25 cellular contexts compared by ENCODE assay signal in genomic region chr3:22318325-22318724, GRCh38.
DNase-seq lines count a peak whose midpoint lies in the region; ATAC-seq, FAIRE-seq and TF ChIP-seq lines count a peak whose summit lies in the region.
"Had no signal": no experiment of that assay in that cellular context is flagged by ENCODE, and none has a peak within 500 bp of the region (broad histone marks: within the 10 kb centered on the region; RNA-seq: fewer than 3 reads in every experiment).

No MANE protein-coding gene starts in this region.

- H4K20me1 ChIP-seq in SK-N-SH (ENCODE audit: insufficient read depth) (no peaks in the 10 kb centered on the region), astrocyte (ENCODE audit: insufficient read depth, low read length) (no peaks in the 10 kb centered on the region)
- H4K20me1 ChIP-seq: BLaER1 had no signal

- no peak for TF ChIP-seq RAD21 in SK-N-SH (IDR thresholded peaks at IDR 0.05; ENCODE audit: low read length)

- H3K9me2 ChIP-seq in SK-N-SH, result no peaks in the 10 kb centered on the region; the same call in 1 of the 2 replicates

- H3K36me3 ChIP-seq in SK-N-SH (replicated peaks in 1 of 2; ENCODE audit: control insufficient read depth in 1 of 2, insufficient read depth in 2 of 2, low read length in 1 of 2) (no peaks in the 10 kb centered on the region), astrocyte (ENCODE audit: insufficient read depth, low read length) (no peaks in the 10 kb centered on the region)
- H3K36me3 ChIP-seq: BLaER1, HAP-1 had no signal

- POLR2A ChIA-PET in SK-N-SH (lab: Yijun Ruan, JAX), result no interaction called here

- DNase-seq in SK-N-SH (no peak), astrocyte (ENCODE audit: low read depth) (peak; percentile 2), choroid plexus epithelial cell (ENCODE audit: low read depth) (peak; percentile 64), fibroblast of the aortic adventitia (ENCODE audit: low read depth) (peak; percentile 29), NCI-H2107 (lab: John Stamatoyannopoulos, UW) (no peak), chondrocyte (ENCODE audit: low spot score) (no peak), NCI-H1092 (lab: John Stamatoyannopoulos, UW) (no peak)
- DNase-seq: Caco-2; CD4-positive, CD25-positive, alpha-beta regulatory T cell; CD8-positive, alpha-beta T cell; DMS 273 treated with DMSO at 0.1 percent for 48 hours; DMS79; EL; GDM1; GOT3; HFFc6 had no signal

- peaks cover 2% of the 10 kb centered on the region for H3K27me3 Mint-ChIP-seq in astrocyte (ENCODE audit: low read depth, unreplicated experiment)
- no peaks in the 10 kb centered on the region for H3K27me3 Mint-ChIP-seq in chondrocyte (ENCODE audit: low read depth)
- H3K27me3 Mint-ChIP-seq: B cell; CD4-positive, CD25-positive, alpha-beta regulatory T cell had no signal

- peaks cover 6% of the 10 kb centered on the region for H3K4me1 Mint-ChIP-seq in astrocyte (ENCODE audit: low read depth, unreplicated experiment)
- H3K4me1 Mint-ChIP-seq in chondrocyte (ENCODE audit: low read depth), result no peaks in the 10 kb centered on the region
- H3K4me1 Mint-ChIP-seq: B cell; CD4-positive, CD25-positive, alpha-beta regulatory T cell had no signal

- H3K9me3 Mint-ChIP-seq in astrocyte (ENCODE audit: unreplicated experiment), result no peaks in the 10 kb centered on the region
- no peaks in the 10 kb centered on the region for H3K9me3 Mint-ChIP-seq in chondrocyte (ENCODE audit: low read depth)
- H3K9me3 Mint-ChIP-seq: CD8-positive, alpha-beta T cell had no signal

- peak in 1 of 2 experiments; percentile 18; a peak in 1 of 4 replicates for TF ChIP-seq EP300 in SK-N-SH (IDR thresholded peaks at IDR 0.05; ENCODE audit: borderline replicate concordance in 1 of 2, low read depth in 1 of 2, low read length in 1 of 2)

- H3K4me1 ChIP-seq in SK-N-SH (ENCODE audit: control insufficient read depth in 1 of 2, insufficient read depth in 2 of 2, low read depth in 1 of 2, low read length in 1 of 2) (no peaks in the 10 kb centered on the region; a peak in 1 of 4 replicates), astrocyte (ENCODE audit: insufficient read depth, low read length) (no peaks in the 10 kb centered on the region)
- H3K4me1 ChIP-seq: BLaER1, Caco-2, HAP-1 had no signal

- H3F3A ChIP-seq in SK-N-SH (replicated peaks; ENCODE audit: insufficient read depth), result no peaks in the 10 kb centered on the region

- H3K36me3 Mint-ChIP-seq in astrocyte (ENCODE audit: low read depth, unreplicated experiment) (no peaks in the 10 kb centered on the region), chondrocyte (ENCODE audit: low read depth) (no peaks in the 10 kb centered on the region)
- H3K36me3 Mint-ChIP-seq: CD4-positive, CD25-positive, alpha-beta regulatory T cell; CD8-positive, alpha-beta T cell had no signal

- H3K9me3 ChIP-seq in SK-N-SH (no peaks in the 10 kb centered on the region), astrocyte (ENCODE audit: insufficient read depth, low read depth, low read length) (no peaks in the 10 kb centered on the region)
- H3K9me3 ChIP-seq: BLaER1, Caco-2, HAP-1 had no signal

- CTCF ChIA-PET in SK-N-SH (lab: Yijun Ruan, JAX), result no interaction called here

- H3K79me2 ChIP-seq in SK-N-SH (ENCODE audit: insufficient read depth) (no peaks in the 10 kb centered on the region), astrocyte (ENCODE audit: insufficient read depth, low read length) (no peaks in the 10 kb centered on the region)

- H3K27ac ChIP-seq in SK-N-SH (ENCODE audit: low read depth in 2 of 2, low read length in 1 of 2) (no peak overlapping the region), astrocyte (ENCODE audit: low read depth, low read length) (no peak overlapping the region)
- H3K27ac ChIP-seq: BLaER1, C4-2B had no signal

- H3K4me2 ChIP-seq in SK-N-SH (no peak overlapping the region), astrocyte (ENCODE audit: low read length) (no peak overlapping the region)
- H3K4me2 ChIP-seq: BLaER1 had no signal

- H2AFZ ChIP-seq in SK-N-SH (ENCODE audit: low read depth) (no peak overlapping the region), astrocyte (ENCODE audit: low read depth, low read length) (no peak overlapping the region)

- no peak overlapping the region for H3K4me3 Mint-ChIP-seq in astrocyte (ENCODE audit: unreplicated experiment)
- H3K4me3 Mint-ChIP-seq in chondrocyte (ENCODE audit: unreplicated experiment), result no peak overlapping the region
- H3K4me3 Mint-ChIP-seq: B cell; CD4-positive, CD25-positive, alpha-beta regulatory T cell; CD8-positive, alpha-beta T cell; HFFc6 had no signal

- 48% methylated on average over 5 of the region's 5 CpGs for WGBS in SK-N-SH (ENCODE audit: low lambda C conversion rate)

- H3K4me3 ChIP-seq in SK-N-SH (ENCODE audit: low read depth in 2 of 2, low read length in 1 of 2) (no peak overlapping the region), astrocyte (ENCODE audit: insufficient read depth, low read depth, low read length) (no peak overlapping the region), choroid plexus epithelial cell (ENCODE audit: low read depth, low read length) (no peak overlapping the region), fibroblast of the aortic adventitia (ENCODE audit: low read depth, low read length) (no peak overlapping the region)
- H3K4me3 ChIP-seq: BLaER1, GM12878, HAP-1 had no signal

- no peak overlapping the region for H3K9ac ChIP-seq in SK-N-SH
- H3K9ac ChIP-seq in astrocyte (ENCODE audit: low read length), result no peak overlapping the region
- H3K9ac ChIP-seq: BLaER1 had no signal

- no peak for FAIRE-seq in astrocyte (lab: Jason Lieb, UNC)
- FAIRE-seq: D721Med, GM12878, GM19239, H54 had no signal

- no peak overlapping the region for H3K27ac Mint-ChIP-seq in astrocyte (ENCODE audit: unreplicated experiment)
- H3K27ac Mint-ChIP-seq in chondrocyte (ENCODE audit: unreplicated experiment), result no peak overlapping the region
- H3K27ac Mint-ChIP-seq: B cell; CD4-positive, CD25-positive, alpha-beta regulatory T cell; CD8-positive, alpha-beta T cell; HFFc6 had no signal

- no peak for TF ChIP-seq CTCF in SK-N-SH (IDR thresholded peaks at IDR 0.05)
- no peak for TF ChIP-seq CTCF in astrocyte (IDR thresholded peaks at IDR 0.05; ENCODE audit: insufficient read depth, low read depth, low read length)
- TF ChIP-seq CTCF in choroid plexus epithelial cell (conservative IDR thresholded peaks at IDR 0.05; ENCODE audit: low read depth, low read length), result no peak
- no peak for TF ChIP-seq CTCF in fibroblast of the aortic adventitia (IDR thresholded peaks at IDR 0.05; ENCODE audit: insufficient read depth, low read length)
- no peak for TF ChIP-seq CTCF in chondrocyte (IDR thresholded peaks at IDR 0.05)

- no peak for ATAC-seq in HG02610 (IDR thresholded peaks at IDR 0.05; ENCODE audit: unreplicated experiment)
- ATAC-seq: CD8-positive, alpha-beta T cell; GM12878 had no signal

- no peaks in the 10 kb centered on the region for H3K27me3 ChIP-seq in SK-N-SH (ENCODE audit: insufficient read depth)
- no peaks in the 10 kb centered on the region for H3K27me3 ChIP-seq in astrocyte (ENCODE audit: insufficient read depth, low read length)
- H3K27me3 ChIP-seq: BLaER1 had no signal

TF ChIP-seq in SK-N-SH, 30 proteins besides CTCF, POLR2A, EP300 and RAD21:
- 0 out of 2 replicates have a peak, but pooled peaks have one; percentile 10 for TF ChIP-seq PBX3 (IDR thresholded peaks at IDR 0.05)
- no peak for TF ChIP-seq TAF1 (IDR thresholded peaks at IDR 0.05; ENCODE audit: borderline replicate concordance, low read depth, low read length)
- TF ChIP-seq CHD2 (IDR thresholded peaks at IDR 0.05; ENCODE audit: low read length, partially characterized antibody), result no peak
- no peak for TF ChIP-seq USF2 (IDR thresholded peaks at IDR 0.05; ENCODE audit: borderline replicate concordance, low read depth, low read length)
- no peak for TF ChIP-seq NFIC (IDR thresholded peaks at IDR 0.05; ENCODE audit: borderline replicate concordance)

Comparison
In these comparisons a context has a peak if more than half of its experiments do, and no peak if none do; other contexts are left out.
1. DNase-seq: peak in astrocyte (single experiment), choroid plexus epithelial cell (single experiment) and fibroblast of the aortic adventitia (single experiment); none in SK-N-SH (single experiment), NCI-H2107 (single experiment), chondrocyte (single experiment) and NCI-H1092 (single experiment).